In the genomic region with DNA sequence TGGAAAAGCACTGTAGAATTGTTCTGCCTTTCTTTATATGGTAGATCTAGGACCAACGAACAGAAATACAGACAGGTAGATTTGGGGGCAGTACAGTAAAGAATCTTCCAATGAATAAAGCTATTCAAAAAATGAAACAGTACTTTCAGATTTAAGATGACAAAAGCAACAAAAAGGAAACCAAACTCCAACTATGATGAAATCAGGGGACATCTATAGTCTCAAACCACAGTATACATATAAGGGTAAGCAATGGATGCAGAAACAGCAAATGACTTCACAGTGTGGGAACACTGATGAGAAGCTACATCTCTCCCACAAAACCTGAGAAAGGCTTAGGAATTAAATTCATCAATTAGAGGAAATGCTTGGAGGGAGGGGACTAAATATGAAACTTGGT, we compare ENCODE assay signal across 23 cellular contexts.
"Had no signal": no experiment of that assay in that cellular context is flagged by ENCODE, and none has a peak within 500 bp of the region (broad histone marks: within the 10 kb centered on the region; RNA-seq: fewer than 3 reads in every experiment).

No MANE protein-coding gene starts in this region.

- H3K4me3 ChIP-seq: left ventricle myocardium inferior, lung, mucosa of descending colon, right atrium auricular region, skin epidermis, stomach, testis, thyroid gland, transverse colon, upper lobe of left lung, vagina had no signal

- H3K27ac ChIP-seq: left ventricle myocardium inferior, parathyroid adenoma, right atrium auricular region, skin epidermis, stomach, testis, thyroid gland, transverse colon, upper lobe of left lung, vagina had no signal

- H3K27me3 ChIP-seq: right atrium auricular region, stomach, testis, thyroid gland, transverse colon, upper lobe of left lung, vagina had no signal

- H3K79me2 ChIP-seq: parathyroid adenoma had no signal

- H3K4me1 Mint-ChIP-seq: naive thymus-derived CD4-positive, alpha-beta T cell; stimulated activated naive B cell treated with anti-CD40 and anti-IgM and Interleukin-4, amounts not matched to agents 10 μg/mL and 1 μg/mL and 100 μg/mL, for 72 hours had no signal

- H3K9me3 ChIP-seq: left ventricle myocardium inferior, mucosa of descending colon, right atrium auricular region, stomach, testis, thyroid gland, transverse colon, upper lobe of left lung, vagina had no signal

- H3K4me1 ChIP-seq: left ventricle myocardium inferior, parathyroid adenoma, right atrium auricular region, stomach, testis, thyroid gland, transverse colon, upper lobe of left lung, vagina had no signal

- H3K36me3 Mint-ChIP-seq: stimulated activated naive B cell treated with anti-CD40 and anti-IgM and Interleukin-4, amounts not matched to agents 10 μg/mL and 1 μg/mL and 100 μg/mL, for 72 hours had no signal

- H3K27me3 Mint-ChIP-seq: naive thymus-derived CD4-positive, alpha-beta T cell; natural killer cell treated with Interleukin-12 subunit alpha and Interleukin-12 subunit beta and Interleukin-15 and Interleukin-18, amount 100 ng/mL, for 72 hours; stimulated activated naive B cell treated with anti-CD40 and anti-IgM and Interleukin-4, amounts not matched to agents 10 μg/mL and 1 μg/mL and 100 μg/mL, for 72 hours had no signal

- ATAC-seq: mucosa of descending colon; naive thymus-derived CD4-positive, alpha-beta T cell; natural killer cell treated with Interleukin-12 subunit alpha and Interleukin-12 subunit beta and Interleukin-15 and Interleukin-18, amount 100 ng/mL, for 72 hours; sciatic nerve; stimulated activated naive B cell treated with anti-CD40 and anti-IgM and Interleukin-4, amounts not matched to agents 10 μg/mL and 1 μg/mL and 100 μg/mL, for 72 hours; stimulated activated naive CD8-positive, alpha-beta T cell treated with anti-CD3 and anti-CD28 coated beads, Interleukin-15, Interleukin-2, amounts not matched to agents 100 U/mL and 50 U/mL, for 24 hours had no signal

- H3K27ac Mint-ChIP-seq: naive thymus-derived CD4-positive, alpha-beta T cell; natural killer cell treated with Interleukin-12 subunit alpha and Interleukin-12 subunit beta and Interleukin-15 and Interleukin-18, amount 100 ng/mL, for 72 hours; stimulated activated naive B cell treated with anti-CD40 and anti-IgM and Interleukin-4, amounts not matched to agents 10 μg/mL and 1 μg/mL and 100 μg/mL, for 72 hours had no signal

- H2AFZ ChIP-seq: parathyroid adenoma had no signal

- H3K4me3 Mint-ChIP-seq: naive thymus-derived CD4-positive, alpha-beta T cell; natural killer cell treated with Interleukin-12 subunit alpha and Interleukin-12 subunit beta and Interleukin-15 and Interleukin-18, amount 100 ng/mL, for 72 hours; stimulated activated naive B cell treated with anti-CD40 and anti-IgM and Interleukin-4, amounts not matched to agents 10 μg/mL and 1 μg/mL and 100 μg/mL, for 72 hours had no signal

- H3K36me3 ChIP-seq: left ventricle myocardium inferior, right atrium auricular region, stomach, thyroid gland, transverse colon, upper lobe of left lung, vagina had no signal

- H3K9ac ChIP-seq: parathyroid adenoma had no signal

- DNase-seq: islet precursor cell; left ventricle myocardium inferior; midbrain; mucosa of descending colon; naive thymus-derived CD4-positive, alpha-beta T cell; stimulated activated CD4-positive, alpha-beta T cell treated with anti-CD3 and anti-CD28 coated beads, Interleukin-12 subunit alpha, Interleukin-12 subunit beta, amount 100 ng/mL, for 4 hours; stimulated activated CD4-positive, alpha-beta T cell treated with anti-CD3 and anti-CD28 coated beads, Interleukin-15, amount 100 ng/mL, for 24 hours; stimulated activated CD4-positive, alpha-beta T cell treated with anti-CD3 and anti-CD28 coated beads, Interleukin-2, amount 100 ng/mL, for 24 hours; stimulated activated CD4-positive, alpha-beta T cell treated with anti-CD3 and anti-CD28 coated beads, Interleukin-4, amount 100 ng/mL, for 1 hour; stimulated activated naive B cell treated with anti-CD40 and anti-IgM and Interleukin-4, amounts not matched to agents 10 μg/mL and 1 μg/mL and 100 μg/mL, for 72 hours; stimulated activated naive CD8-positive, alpha-beta T cell treated with anti-CD3 and anti-CD28 coated beads, Interleukin-15, Interleukin-2, amounts not matched to agents 100 U/mL and 50 U/mL, for 24 hours; stomach; testis; thyroid gland; transverse colon; upper lobe of left lung had no signal
